Comparison of ENCODE assay signal across 10 cellular contexts in genomic region chr1:184881941-184882648, GRCh38.
DNase-seq lines count a peak whose midpoint lies in the region; ATAC-seq and TF ChIP-seq lines count a peak whose summit lies in the region.
"Had no signal": no experiment of that assay in that cellular context is flagged by ENCODE, and none has a peak within 500 bp of the region (broad histone marks: within the 10 kb centered on the region; RNA-seq: fewer than 3 reads in every experiment).

No MANE protein-coding gene starts in this region.

- peak overlapping the region; percentile 0 for H3K9ac ChIP-seq in adipocyte (ENCODE audit: low read length)

- intact Hi-C loops in ovary (cut with DNase I) (no loop called here), sciatic nerve (cut with DNase I) (no loop called here), upper lobe of right lung (cut with DNase I) (no loop called here)

- CTCF ChIA-PET in GM10248 (lab: Yijun Ruan, JAX), result interaction anchor here (1.0 to 1.4 kb wide), 2 partner anchors 11 to 13 kb away, joined by 3 to 4 read pairs; no protein-coding TSS in a partner anchor

- ATAC-seq in GM18907 (IDR thresholded peaks at IDR 0.05; ENCODE audit: unreplicated experiment), result peak; percentile 52
- ATAC-seq in HG02852 (IDR thresholded peaks at IDR 0.05; ENCODE audit: unreplicated experiment), result peak; percentile 61
- ATAC-seq in sciatic nerve, result no peak
- ATAC-seq in upper lobe of right lung, result no peak

- no peak for TF ChIP-seq POLR2A in ovary (IDR thresholded peaks at IDR 0.05)

- H3K9me3 ChIP-seq in adipocyte (ENCODE audit: control insufficient read depth, low read length) (no peaks in the 10 kb centered on the region), ovary (no peaks in the 10 kb centered on the region), upper lobe of right lung (no peaks in the 10 kb centered on the region)
- H3K9me3 ChIP-seq: spleen had no signal

- H3K27me3 ChIP-seq in adipocyte (replicated peaks; ENCODE audit: control insufficient read depth, insufficient read depth, low read length), result no peaks in the 10 kb centered on the region
- no peaks in the 10 kb centered on the region for H3K27me3 ChIP-seq in ovary
- no peaks in the 10 kb centered on the region for H3K27me3 ChIP-seq in upper lobe of right lung
- H3K27me3 ChIP-seq: spleen had no signal

- no peak overlapping the region for H3K4me3 ChIP-seq in adipocyte (ENCODE audit: low read length)
- no peak overlapping the region for H3K4me3 ChIP-seq in ovary
- no peak overlapping the region for H3K4me3 ChIP-seq in upper lobe of right lung
- H3K4me3 ChIP-seq: spleen had no signal

- POLR2A ChIA-PET in GM10248 (lab: Yijun Ruan, JAX), result no interaction called here

- H3K36me3 ChIP-seq in adipocyte (ENCODE audit: control insufficient read depth, insufficient read depth, low read length, severe bottlenecking) (no peaks in the 10 kb centered on the region), ovary (no peaks in the 10 kb centered on the region), upper lobe of right lung (no peaks in the 10 kb centered on the region)

- DNase-seq in adipocyte (ENCODE audit: low read depth) (no peak), ovary (no peak), GM10248 (ENCODE audit: extremely low spot score) (no peak), sciatic nerve (ENCODE audit: low spot score) (no peak), upper lobe of right lung (no peak)
- no peak for DNase-seq in activated CD4-positive, CD25-positive, alpha-beta regulatory T cell (lab: John Stamatoyannopoulos, UW)
- DNase-seq: NCI-H2029, spleen had no signal

- H3K4me1 ChIP-seq in adipocyte (ENCODE audit: control insufficient read depth, insufficient read depth, low read length) (peaks cover 39% of the 10 kb centered on the region), ovary (ENCODE audit: insufficient read depth) (no peaks in the 10 kb centered on the region), upper lobe of right lung (no peaks in the 10 kb centered on the region)

- WGBS in ovary, 3 donors, result 54 to 60% (median 56%) methylated on average over 6 of the region's 6 CpGs

- peak; percentile 33 for TF ChIP-seq EP300 in ovary (IDR thresholded peaks at IDR 0.05)

- H3K27ac ChIP-seq in ovary, result no peak overlapping the region
- no peak overlapping the region for H3K27ac ChIP-seq in upper lobe of right lung

- TF ChIP-seq CTCF in ovary (IDR thresholded peaks at IDR 0.05) (no peak), GM10248 (IDR thresholded peaks at IDR 0.05; ENCODE audit: control extremely low read depth, extremely low read depth, low read depth, missing control alignments) (no peak), upper lobe of right lung (IDR thresholded peaks at IDR 0.05) (no peak)

Comparison
In these comparisons a context has a peak if more than half of its experiments do, and no peak if none do; other contexts are left out.
1. ATAC-seq: peak in GM18907 (single experiment) and HG02852 (single experiment); none in sciatic nerve (single experiment) and upper lobe of right lung (single experiment).